Comparison of ENCODE assay signal across 12 cellular contexts in the genomic region with DNA sequence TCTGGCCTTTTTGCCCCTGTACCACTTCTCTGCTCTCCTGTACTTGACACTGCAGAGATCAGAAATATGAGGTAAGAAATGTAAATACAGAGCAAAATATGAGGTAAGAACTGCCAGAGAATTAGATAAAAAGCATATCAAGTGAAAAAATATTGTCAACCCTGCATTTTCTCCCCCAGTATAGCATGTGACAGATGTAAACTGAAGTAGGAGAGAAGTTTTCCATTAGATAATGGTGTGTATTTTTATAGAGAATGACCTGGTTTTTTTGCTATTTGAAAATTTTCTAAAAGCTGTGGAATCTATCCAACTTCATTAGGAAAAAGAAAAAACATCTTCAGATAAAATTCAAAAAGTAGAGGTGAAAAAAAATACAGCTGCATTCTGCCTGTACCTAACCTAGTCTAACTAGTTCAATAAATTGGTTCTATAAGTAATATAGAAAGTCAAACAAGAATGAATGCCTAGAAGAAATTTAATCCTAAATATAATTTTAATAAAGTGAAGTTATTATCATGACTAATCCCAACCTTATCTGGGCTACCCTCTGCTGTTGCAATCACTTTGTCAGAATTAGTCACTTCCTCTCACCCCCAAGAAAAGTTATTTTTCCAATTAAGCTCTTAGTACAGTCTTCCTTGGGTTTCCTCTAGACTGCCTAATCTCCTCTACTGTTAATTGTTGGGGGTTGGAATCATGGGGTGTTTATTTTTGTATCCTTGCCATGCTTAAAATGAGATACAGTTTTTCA.
DNase-seq lines count a peak whose midpoint lies in the region; ATAC-seq and TF ChIP-seq lines count a peak whose summit lies in the region.
"Had no signal": no experiment of that assay in that cellular context is flagged by ENCODE, and none has a peak within 500 bp of the region (broad histone marks: within the 10 kb centered on the region; RNA-seq: fewer than 3 reads in every experiment).

No MANE protein-coding gene starts in this region.

- no peaks in the 10 kb centered on the region for H3K36me3 ChIP-seq in BJ (ENCODE audit: control insufficient read depth, insufficient read depth, low read length)
- H3K36me3 ChIP-seq in brain microvascular endothelial cell (replicated peaks), result no peaks in the 10 kb centered on the region
- no peaks in the 10 kb centered on the region for H3K36me3 ChIP-seq in kidney epithelial cell (ENCODE audit: control insufficient read depth, insufficient read depth, low read length)
- H3K36me3 ChIP-seq: cardiac muscle cell had no signal

- H3K36me3 Mint-ChIP-seq in stimulated activated memory B cell treated with anti-CD40 and anti-IgM and Interleukin-4, amounts not matched to agents 10 μg/mL and 1 μg/mL and 100 μg/mL, for 72 hours, result no peaks in the 10 kb centered on the region

- no peak overlapping the region for H3K4me3 ChIP-seq in BJ (ENCODE audit: low read depth, low read length)
- H3K4me3 ChIP-seq in brain microvascular endothelial cell (ENCODE audit: low read depth, low read length), result no peak overlapping the region
- H3K4me3 ChIP-seq in kidney epithelial cell (ENCODE audit: low read depth, low read length), result no peak overlapping the region
- H3K4me3 ChIP-seq: cardiac muscle cell, testis had no signal

- no peak overlapping the region for H3K27ac Mint-ChIP-seq in stimulated activated memory B cell treated with anti-CD40 and anti-IgM and Interleukin-4, amounts not matched to agents 10 μg/mL and 1 μg/mL and 100 μg/mL, for 72 hours

- H3K27ac ChIP-seq in brain microvascular endothelial cell, result peak overlapping the region; percentile 83
- H3K27ac ChIP-seq: cardiac muscle cell, testis had no signal

- H3K27me3 Mint-ChIP-seq in stimulated activated memory B cell treated with anti-CD40 and anti-IgM and Interleukin-4, amounts not matched to agents 10 μg/mL and 1 μg/mL and 100 μg/mL, for 72 hours, result no peaks in the 10 kb centered on the region

- in situ Hi-C loops in brain microvascular endothelial cell (cut with HindIII; ENCODE audit: low pct_ligation_motif_present, low sequenced_read_pairs), result no loop called here

- CTCF ChIA-PET in BJ (lab: Yijun Ruan, JAX), result interaction anchor here (0.9 to 1.0 kb wide), 2 partner anchors 211 to 241 kb away, joined by 3 read pairs; no protein-coding TSS in a partner anchor

- no peak overlapping the region for H3K4me3 Mint-ChIP-seq in stimulated activated memory B cell treated with anti-CD40 and anti-IgM and Interleukin-4, amounts not matched to agents 10 μg/mL and 1 μg/mL and 100 μg/mL, for 72 hours

- H3K4me1 Mint-ChIP-seq in stimulated activated memory B cell treated with anti-CD40 and anti-IgM and Interleukin-4, amounts not matched to agents 10 μg/mL and 1 μg/mL and 100 μg/mL, for 72 hours, result no peaks in the 10 kb centered on the region

- TF ChIP-seq CTCF in BJ (IDR thresholded peaks at IDR 0.05; ENCODE audit: insufficient read depth, low read depth, low read length) (no peak), brain microvascular endothelial cell (IDR thresholded peaks at IDR 0.05; ENCODE audit: low read depth, low read length, missing control alignments) (no peak), kidney epithelial cell (IDR thresholded peaks at IDR 0.05; ENCODE audit: insufficient read depth, low read length, poor library complexity, severe bottlenecking) (no peak)

- POLR2A ChIA-PET in BJ (lab: Charles Lee), result no interaction called here

- H3K9me3 Mint-ChIP-seq in stimulated activated memory B cell treated with anti-CD40 and anti-IgM and Interleukin-4, amounts not matched to agents 10 μg/mL and 1 μg/mL and 100 μg/mL, for 72 hours, result peaks cover 3% of the 10 kb centered on the region

- no peak for ATAC-seq in stimulated activated memory B cell treated with anti-CD40 and anti-IgM and Interleukin-4, amounts not matched to agents 10 μg/mL and 1 μg/mL and 100 μg/mL, for 72 hours

- no peaks in the 10 kb centered on the region for H3K27me3 ChIP-seq in BJ (ENCODE audit: control insufficient read depth, insufficient read depth, low read length)
- H3K27me3 ChIP-seq in brain microvascular endothelial cell (replicated peaks), result no peaks in the 10 kb centered on the region
- H3K27me3 ChIP-seq in kidney epithelial cell (ENCODE audit: control insufficient read depth, insufficient read depth, low read length), result no peaks in the 10 kb centered on the region
- H3K27me3 ChIP-seq: cardiac muscle cell, testis had no signal

- peak; percentile 53 for DNase-seq in BJ (ENCODE audit: low read depth)
- DNase-seq in MV-4-11 (lab: John Stamatoyannopoulos, UW), result peak; percentile 58
- peak; percentile 64 for DNase-seq in brain microvascular endothelial cell
- peak; percentile 31 for DNase-seq in kidney epithelial cell (ENCODE audit: low read depth)
- no peak for DNase-seq in T-helper 2 cell
- DNase-seq in stimulated activated CD4-positive, alpha-beta T cell treated with anti-CD3 and anti-CD28 coated beads, Interleukin-4, amount 100 ng/mL, for 1 hour, result no peak
- DNase-seq in activated naive CD4-positive, alpha-beta T cell (lab: John Stamatoyannopoulos, UW), result no peak
- DNase-seq: DMS79, MM.1S, testis had no signal

Comparison
In these comparisons a context has a peak if more than half of its experiments do, and no peak if none do; other contexts are left out.
1. DNase-seq: peak in BJ (single experiment), MV-4-11 (single experiment), brain microvascular endothelial cell (single experiment) and kidney epithelial cell (single experiment); none in T-helper 2 cell (0 of 5), stimulated activated CD4-positive, alpha-beta T cell treated with anti-CD3 and anti-CD28 coated beads, Interleukin-4, amount 100 ng/mL, for 1 hour (single experiment) and activated naive CD4-positive, alpha-beta T cell (0 of 4).